16 cellular contexts compared by ENCODE assay signal in genomic region chr6:126344181-126344580, GRCh38.
"Had no signal": no experiment of that assay in that cellular context is flagged by ENCODE, and none has a peak within 500 bp of the region (broad histone marks: within the 10 kb centered on the region; RNA-seq: fewer than 3 reads in every experiment).

No MANE protein-coding gene starts in this region.

- H3K27ac ChIP-seq: RWPE1, SJCRH30 had no signal

- H3K27me3 ChIP-seq: MG63, SJCRH30 had no signal

- H3K9me3 ChIP-seq: MG63, SJCRH30 had no signal

- H3K36me3 ChIP-seq: MG63 had no signal

- H3K4me3 ChIP-seq: MG63, SJCRH30 had no signal

- DNase-seq: KBM-7, MG63, NCI-H1092 treated with DMSO at 0.1 percent for 48 hours, NCI-H1436, NCI-H187, NCI-H2029, NCI-H2171 treated with DMSO at 0.1 percent for 48 hours, NCI-H345, NCI-H446 treated with DMSO at 0.1 percent for 48 hours, NCI-H510A treated with DMSO at 0.1 percent for 48 hours, NCI-H526 treated with DMSO at 0.1 percent for 48 hours, NCI-H748 treated with DMSO at 0.1 percent for 48 hours, PC-3, SHP77, SJCRH30 had no signal
